17 cellular contexts compared by ENCODE assay signal in the genomic region with DNA sequence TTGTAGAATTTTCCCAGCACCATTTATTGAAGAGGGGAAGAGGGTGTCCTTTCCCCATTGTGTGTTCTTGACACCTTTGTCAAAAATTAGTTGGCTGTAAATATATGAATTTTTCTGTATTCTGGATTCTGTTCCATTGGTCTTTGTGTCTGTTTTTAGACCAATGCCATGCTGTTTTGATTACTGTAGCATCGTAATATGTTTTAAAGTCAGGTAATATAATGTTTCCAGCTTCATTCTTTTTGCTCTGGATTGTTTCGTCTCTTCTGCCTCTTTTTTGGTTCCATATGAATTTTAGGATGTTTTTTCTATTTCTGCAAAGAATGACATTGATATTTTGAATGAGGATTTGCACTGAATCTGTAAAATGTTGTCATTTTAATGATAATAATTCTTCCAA.
DNase-seq lines count a peak whose midpoint lies in the region; ATAC-seq, FAIRE-seq and TF ChIP-seq lines count a peak whose summit lies in the region.
"Had no signal": no experiment of that assay in that cellular context is flagged by ENCODE, and none has a peak within 500 bp of the region (broad histone marks: within the 10 kb centered on the region; RNA-seq: fewer than 3 reads in every experiment).

No MANE protein-coding gene starts in this region.

- peaks cover 15% of the 10 kb centered on the region for H3K9me3 Mint-ChIP-seq in memory B cell
- H3K9me3 Mint-ChIP-seq in CD14-positive monocyte, result peaks cover 10 to 17% (median 13%) of the 10 kb centered on the region in 7 donors

- no peak for DNase-seq in K562 (ENCODE audit: extremely low read depth in 1 of 4, low spot score in 3 of 4)
- DNase-seq in memory B cell (ENCODE audit: low spot score in 2 of 2), result no peak
- DNase-seq in CD14-positive monocyte (ENCODE audit: low spot score), result no peak
- no peak for DNase-seq in UCSD-AML1 (lab: John Stamatoyannopoulos, UW; ENCODE audit: unreplicated experiment)
- DNase-seq: C1 segment of cervical spinal cord; Caco-2; CD4-positive, CD25-positive, alpha-beta regulatory T cell; CD8-positive, alpha-beta T cell; DMS153; DND-41; GOT3; H7; HCEC 1CT; HFFc6 had no signal

- H3K27me3 ChIP-seq in K562 (ENCODE audit: control insufficient read depth in 2 of 2, insufficient read depth in 2 of 2, low read length in 2 of 2), result no peaks in the 10 kb centered on the region

- H3K36me3 ChIP-seq in HEK293 (ENCODE audit: control insufficient read depth in 2 of 2, insufficient read depth in 1 of 2, low read length in 2 of 2) (no peaks in the 10 kb centered on the region; a peak in 1 of 3 replicates), K562 (ENCODE audit: control insufficient read depth, insufficient read depth, low read length) (no peaks in the 10 kb centered on the region)

- no peaks in the 10 kb centered on the region for H4K20me1 ChIP-seq in K562 (replicated peaks; ENCODE audit: control insufficient read depth, insufficient read depth, low read length)

- H3K27me3 Mint-ChIP-seq in memory B cell (no peaks in the 10 kb centered on the region), CD14-positive monocyte (ENCODE audit: low read depth in 3 of 3) (peaks cover 2 to 4% (median 4%) of the 10 kb centered on the region in 3 donors)
- H3K27me3 Mint-ChIP-seq: CD4-positive, CD25-positive, alpha-beta regulatory T cell had no signal

- intact Hi-C loops in K562 (cut with micrococcal nuclease) (no loop called here), CD14-positive monocyte (cut with micrococcal nuclease) (no loop called here)

- H3K27ac Mint-ChIP-seq in memory B cell, result peak overlapping the region; percentile 17
- no peak overlapping the region for H3K27ac Mint-ChIP-seq in CD14-positive monocyte
- H3K27ac Mint-ChIP-seq: CD8-positive, alpha-beta T cell; HFFc6 had no signal

- ATAC-seq in K562 (no peak), memory B cell (ENCODE audit: low read depth) (no peak), GM18907 (IDR thresholded peaks at IDR 0.05; ENCODE audit: unreplicated experiment) (no peak)
- ATAC-seq: CD8-positive, alpha-beta T cell had no signal

- no peak for TF ChIP-seq EP300 in K562 (IDR thresholded peaks at IDR 0.05; ENCODE audit: low read length)

- 100% methylated on average over 2 of the region's 2 CpGs for WGBS in K562 (ENCODE audit: insufficient coverage, low coverage, missing lambda C conversion rate)

- CTCF ChIA-PET in HEK293 (lab: Yijun Ruan, JAX) (no interaction called here), K562 (lab: Yijun Ruan, JAX; ENCODE audit: low intra/inter-chr PET ratio) (no interaction called here)

- H2AFZ ChIP-seq in K562 (ENCODE audit: low read depth, low read length), result no peak overlapping the region

- no peak for TF ChIP-seq RAD21 in K562 (CRISPR knock-in tag; conservative IDR thresholded peaks at IDR 0.05 in 1 of 2, IDR thresholded peaks at IDR 0.05 in 1 of 2)

- H3K27ac ChIP-seq in HEK293 (ENCODE audit: extremely low read depth, low read depth, low read length) (no peak overlapping the region), K562 (ENCODE audit: extremely low read depth, low read depth, low read length) (no peak overlapping the region)

- H3K9me1 ChIP-seq in K562 (ENCODE audit: control insufficient read depth, insufficient read depth, low read length), result no peaks in the 10 kb centered on the region

- no peak overlapping the region for H3K4me2 ChIP-seq in K562 (ENCODE audit: insufficient read depth, low read length)

- TF ChIP-seq POLR2A in K562 (conservative IDR thresholded peaks at IDR 0.05), result no peak

- no peak overlapping the region for H3K4me3 ChIP-seq in HEK293 (ENCODE audit: low read depth, low read length)
- no peak overlapping the region for H3K4me3 ChIP-seq in K562

- peaks cover 45% of the 10 kb centered on the region for H3K36me3 Mint-ChIP-seq in memory B cell
- peaks cover 44 to 46% of the 10 kb centered on the region in 2 donors for H3K36me3 Mint-ChIP-seq in CD14-positive monocyte

- H3K79me2 ChIP-seq in K562 (ENCODE audit: control insufficient read depth, insufficient read depth, low read length), result no peaks in the 10 kb centered on the region

- POLR2A ChIA-PET in HEK293 (lab: Yijun Ruan, JAX), result no interaction called here
- POLR2A ChIA-PET in K562 (lab: Yijun Ruan, JAX), result interaction anchor here (0.6 kb wide), 1 partner anchor 1305 kb away, joined by 3 read pairs; no protein-coding TSS in a partner anchor

- H3K9me3 ChIP-seq in HEK293 (ENCODE audit: control insufficient read depth, insufficient read depth, low read depth, low read length) (no peaks in the 10 kb centered on the region; the same call in 1 of the 2 replicates), K562 (replicated peaks; ENCODE audit: control insufficient read depth, insufficient read depth, low read depth, low read length) (no peaks in the 10 kb centered on the region)

- H3K4me1 Mint-ChIP-seq in memory B cell (peaks cover 18% of the 10 kb centered on the region), CD14-positive monocyte (peaks cover 16% of the 10 kb centered on the region)

- H3K4me1 ChIP-seq in HEK293 (ENCODE audit: control insufficient read depth, insufficient read depth, low read length) (peaks cover 2% of the 10 kb centered on the region; the same call in 1 of the 2 replicates), K562 (replicated peaks in 1 of 2; ENCODE audit: control insufficient read depth in 2 of 2, insufficient read depth in 2 of 2, low read length in 2 of 2) (no peaks in the 10 kb centered on the region)
- H3K4me1 ChIP-seq: Caco-2 had no signal

- TF ChIP-seq CTCF in HEK293 (tag by site-specific recombination; IDR thresholded peaks at IDR 0.05) (no peak), K562 (IDR thresholded peaks at IDR 0.05 in 2 of 3, conservative IDR thresholded peaks at IDR 0.05 in 1 of 3; ENCODE audit: insufficient read depth in 2 of 3, low read depth in 1 of 3, low read length in 3 of 3) (no peak), CD14-positive monocyte (IDR thresholded peaks at IDR 0.05) (no peak)

- no TSS peak for BruUV-seq in K562 (replicated peaks; lab: Mats Ljungman, UMichigan)

- no peak for FAIRE-seq in K562 (lab: Jason Lieb, UNC)
- FAIRE-seq: G401.6 had no signal

- no peak overlapping the region for H3K9ac ChIP-seq in K562 (ENCODE audit: insufficient read depth in 1 of 2, low read depth in 2 of 2, low read length in 2 of 2)

- H3K4me3 Mint-ChIP-seq in memory B cell, result no peak overlapping the region
- no peak overlapping the region for H3K4me3 Mint-ChIP-seq in CD14-positive monocyte
- H3K4me3 Mint-ChIP-seq: CD8-positive, alpha-beta T cell; HFFc6 had no signal

- in situ Hi-C loops in K562 (cut with MboI), result no loop called here

TF ChIP-seq in HEK293, 187 proteins besides CTCF, POLR2A, EP300 and RAD21 (continues in another document):
- TF ChIP-seq, protein P1, sequence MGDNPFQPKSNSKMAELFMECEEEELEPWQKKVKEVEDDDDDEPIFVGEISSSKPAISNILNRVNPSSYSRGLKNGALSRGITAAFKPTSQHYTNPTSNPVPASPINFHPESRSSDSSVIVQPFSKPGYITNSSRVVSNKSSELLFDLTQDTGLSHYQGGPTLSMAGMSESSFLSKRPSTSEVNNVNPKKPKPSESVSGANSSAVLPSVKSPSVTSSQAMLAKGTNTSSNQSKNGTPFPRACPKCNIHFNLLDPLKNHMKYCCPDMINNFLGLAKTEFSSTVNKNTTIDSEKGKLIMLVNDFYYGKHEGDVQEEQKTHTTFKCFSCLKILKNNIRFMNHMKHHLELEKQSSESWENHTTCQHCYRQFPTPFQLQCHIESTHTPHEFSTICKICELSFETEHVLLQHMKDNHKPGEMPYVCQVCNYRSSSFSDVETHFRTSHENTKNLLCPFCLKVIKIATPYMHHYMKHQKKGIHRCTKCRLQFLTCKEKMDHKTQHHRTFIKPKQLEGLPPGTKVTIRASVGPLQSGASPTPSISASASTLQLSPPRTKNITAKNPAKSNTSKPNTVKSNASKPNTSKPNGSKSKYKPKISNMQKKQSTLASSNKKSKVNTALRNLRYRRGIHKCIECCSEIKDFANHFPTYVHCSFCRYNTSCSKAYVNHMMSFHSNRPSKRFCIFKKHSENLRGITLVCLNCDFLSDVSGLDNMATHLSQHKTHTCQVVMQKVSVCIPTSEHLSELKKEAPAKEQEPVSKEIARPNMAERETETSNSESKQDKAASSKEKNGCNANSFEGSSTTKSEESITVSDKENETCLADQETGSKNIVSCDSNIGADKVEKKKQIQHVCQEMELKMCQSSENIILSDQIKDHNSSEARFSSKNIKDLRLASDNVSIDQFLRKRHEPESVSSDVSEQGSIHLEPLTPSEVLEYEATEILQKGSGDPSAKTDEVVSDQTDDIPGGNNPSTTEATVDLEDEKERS (tag by site-specific recombination; IDR thresholded peaks at IDR 0.05), result 0 out of 2 replicates have a peak, but pooled peaks have one; percentile 53

TF ChIP-seq in K562, 482 proteins besides CTCF, POLR2A, EP300 and RAD21:
- TF ChIP-seq RBM25 (IDR thresholded peaks at IDR 0.05; ENCODE audit: low read depth, low read length, severe bottlenecking) (peak; percentile 74), IFI16 (CRISPR knock-in tag; IDR thresholded peaks at IDR 0.05) (no peak)
